Comparison of ENCODE assay signal across 33 cellular contexts in genomic region chr17:49038544-49038943, GRCh38. TPM values are rescaled to one million over a fixed set of nuclear protein-coding genes. Genes with fewer than 3 reads are reported as not detected.
"Had no signal": no experiment of that assay in that cellular context is flagged by ENCODE, and none has a peak within 500 bp of the region (broad histone marks: within the 10 kb centered on the region; RNA-seq: fewer than 3 reads in every experiment).

No MANE protein-coding gene starts in this region.

- FAIRE-seq: astrocyte, bronchial epithelial cell, frontal cortex had no signal

- H3K9me3 Mint-ChIP-seq: activated CD8-positive, alpha-beta T cell treated with anti-CD3 and anti-CD28 coated beads for 36 hours; activated T-cell treated with anti-CD3 and anti-CD28 coated beads, Interleukin-2, amount 50 U/mL, for 4 hours; activated T-helper 17 cell treated with anti-CD3 and anti-CD28 coated beads, Interleukin-2, amount 50 U/mL, for 72 hours; central memory CD8-positive, alpha-beta T cell; endodermal cell; T-helper 2 cell treated with Interferon-gamma antibody and Interleukin-4, amounts not matched to agents 5 μg/mL and 100 μg/mL, for 36 hours had no signal

- H3K36me3 Mint-ChIP-seq: activated naive CD8-positive, alpha-beta T cell had no signal

- ATAC-seq: activated CD4-positive, CD25-positive, alpha-beta regulatory T cell treated with anti-CD3 and anti-CD28 coated beads, Interleukin-2, amount 50 U/mL, for 24 hours; activated CD8-positive, alpha-beta T cell treated with anti-CD3 and anti-CD28 coated beads for 36 hours; activated T-cell treated with anti-CD3 and anti-CD28 coated beads, Interleukin-2, amount 50 U/mL, for 4 hours; activated T-helper 17 cell treated with anti-CD3 and anti-CD28 coated beads, Interleukin-2, amount 50 U/mL, for 72 hours; esophagus mucosa had no signal

- DNase-seq: activated B cell treated with CpG ODN at 0.5 μM for 24 hours; activated CD4-positive, alpha-beta T cell treated with anti-CD3 and anti-CD28 coated beads for 48 hours; activated CD4-positive, alpha-beta T cell treated with anti-CD3 and anti-CD28 coated beads, Interleukin-2, amount 50 U/mL, for 1 hour; activated CD4-positive, alpha-beta T cell treated with anti-CD3 and anti-CD28 coated beads, Interleukin-2, amount 50 U/mL, for 48 hours; activated CD8-positive, alpha-beta memory T cell treated with anti-CD3 and anti-CD28 coated beads for 24 hours; activated CD8-positive, alpha-beta T cell treated with anti-CD3 and anti-CD28 coated beads for 36 hours; activated effector memory CD4-positive, alpha-beta T cell treated with Interleukin-2 at 50 U/mL for 16 hours; activated gamma-delta T cell treated with Interleukin-2 at 50 U/mL for 16 hours; activated naive CD4-positive, alpha-beta T cell treated with anti-CD3 and anti-CD28 coated beads, Interleukin-2, amount 50 U/mL, for 16 hours; activated naive CD4-positive, alpha-beta T cell treated with Interleukin-2 at 50 U/mL for 16 hours; activated T-cell treated with anti-CD3 and anti-CD28 coated beads, Interleukin-2, amount 50 U/mL, for 4 hours; amniotic stem cell; anterior cingulate cortex; brain microvascular endothelial cell; dorsolateral prefrontal cortex; effector memory CD4-positive, alpha-beta T cell; endodermal cell; foreskin fibroblast; head of caudate nucleus; T1000; WERI-Rb-1 had no signal

- H3K27me3 Mint-ChIP-seq: activated CD8-positive, alpha-beta T cell treated with anti-CD3 and anti-CD28 coated beads for 36 hours had no signal

- H3K27ac ChIP-seq: brain microvascular endothelial cell, coronary artery, dorsolateral prefrontal cortex, WERI-Rb-1 had no signal

- H3K4me1 Mint-ChIP-seq: activated B cell treated with CpG ODN at 0.5 μM for 24 hours; activated T-helper 17 cell treated with anti-CD3 and anti-CD28 coated beads, Interleukin-2, amount 50 U/mL, for 72 hours; central memory CD8-positive, alpha-beta T cell; endodermal cell had no signal

- H3K27me3 ChIP-seq: brain microvascular endothelial cell had no signal

- H3K4me3 ChIP-seq: coronary artery, dorsolateral prefrontal cortex had no signal

- H3K4me3 Mint-ChIP-seq: activated B cell treated with CpG ODN at 0.5 μM for 24 hours; activated CD8-positive, alpha-beta T cell treated with anti-CD3 and anti-CD28 coated beads for 36 hours; activated naive CD8-positive, alpha-beta T cell; activated T-cell treated with anti-CD3 and anti-CD28 coated beads, Interleukin-2, amount 50 U/mL, for 4 hours; activated T-helper 17 cell treated with anti-CD3 and anti-CD28 coated beads, Interleukin-2, amount 50 U/mL, for 72 hours; central memory CD8-positive, alpha-beta T cell; dendritic cell treated with granulocyte-macrophage colony-stimulating factor and Interleukin-4, amounts not matched to agents 40 ng/mL and 50 ng/mL, for 4 days; endodermal cell; T-helper 2 cell treated with Interferon-gamma antibody and Interleukin-4, amounts not matched to agents 5 μg/mL and 100 μg/mL, for 36 hours had no signal

- H3K27ac Mint-ChIP-seq: activated B cell treated with CpG ODN at 0.5 μM for 24 hours; activated CD8-positive, alpha-beta T cell treated with anti-CD3 and anti-CD28 coated beads for 36 hours; activated naive CD8-positive, alpha-beta T cell; activated T-helper 17 cell treated with anti-CD3 and anti-CD28 coated beads, Interleukin-2, amount 50 U/mL, for 72 hours; dendritic cell treated with granulocyte-macrophage colony-stimulating factor and Interleukin-4, amounts not matched to agents 40 ng/mL and 50 ng/mL, for 4 days; endodermal cell; T-helper 2 cell treated with Interferon-gamma antibody and Interleukin-4, amounts not matched to agents 5 μg/mL and 100 μg/mL, for 36 hours had no signal

RNA-seq across cellular contexts. Expression of gene IGF2BP1, which starts 41.4 kb away (rescaled TPM):
- total RNA-seq: bronchial epithelial cell, cardiac septum, dorsolateral prefrontal cortex, esophagus mucosa had no signal
